In the genomic region with DNA sequence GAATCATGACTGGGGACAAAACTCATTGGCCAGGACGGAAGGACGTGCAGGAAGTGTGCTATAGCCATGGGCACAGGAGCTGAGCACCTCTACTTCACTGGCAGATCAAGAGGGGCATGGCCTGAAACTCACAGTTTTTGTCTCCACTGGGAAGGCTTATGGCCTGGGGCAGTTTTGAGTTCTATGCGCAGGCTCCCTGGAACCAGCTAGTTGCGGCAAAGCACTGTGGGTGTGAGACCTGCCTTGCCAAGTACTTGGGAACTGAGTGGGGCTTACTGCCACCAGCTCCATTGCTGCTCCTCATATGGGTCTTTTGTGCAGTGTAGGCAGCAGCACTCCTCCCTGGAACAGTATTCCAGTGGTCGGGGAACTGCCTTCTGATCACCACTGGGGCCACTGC, we compare ENCODE assay signal across 20 cellular contexts.
"Had no signal": no experiment of that assay in that cellular context is flagged by ENCODE, and none has a peak within 500 bp of the region (broad histone marks: within the 10 kb centered on the region; RNA-seq: fewer than 3 reads in every experiment).

No MANE protein-coding gene starts in this region.

- H3K4me2 ChIP-seq: SK-N-SH had no signal

- ATAC-seq: Panc1, PC-3 had no signal

- DNase-seq: KBM-7, NCI-H1048, NCI-H1105, NCI-H1417, NCI-H1436 treated with DMSO at 0.1 percent for 48 hours, NCI-H1694, NCI-H187 treated with DMSO at 0.1 percent for 48 hours, NCI-H2029 treated with DMSO at 0.1 percent for 48 hours, NCI-H2107, NCI-H2171, NCI-H226, NCI-H510A, NCI-H524 treated with DMSO at 0.1 percent for 48 hours, NCI-H774, SHP77, SK-N-SH, SW 1271 had no signal

- H3K9me3 ChIP-seq: SK-N-SH had no signal

- H3K27ac ChIP-seq: RWPE1 had no signal

- H3K9ac ChIP-seq: SK-N-SH had no signal
